1 cellular context compared by ENCODE assay signal in the genomic region with DNA sequence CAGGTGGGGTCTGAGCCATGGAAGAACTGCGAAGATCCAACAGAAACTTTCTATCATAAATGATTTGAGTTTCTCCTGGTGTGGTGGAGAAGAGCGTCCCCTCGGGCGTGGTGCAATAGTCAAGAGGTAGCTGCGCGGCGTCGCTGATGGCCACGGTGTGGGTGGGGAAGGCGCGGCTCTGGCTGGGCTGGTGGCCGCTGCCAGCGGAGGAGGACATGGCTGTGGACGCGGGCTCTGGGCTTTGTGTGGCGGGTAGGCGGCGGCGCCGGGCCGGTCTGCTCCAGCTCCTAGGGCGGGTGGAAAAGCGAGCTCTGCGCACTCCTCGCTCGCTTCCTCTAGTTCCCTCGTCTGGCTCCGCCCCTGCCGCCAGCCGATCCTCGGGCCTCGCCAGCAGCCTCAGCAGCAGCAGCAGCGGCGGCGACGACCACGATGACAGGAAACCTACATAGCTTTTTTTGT.
TF ChIP-seq lines count a peak whose summit lies in the region.

No MANE protein-coding gene starts in this region.

TF ChIP-seq in HepG2, 621 proteins besides CTCF, POLR2A, EP300 and RAD21 (continued from another document):
- TF ChIP-seq MTF2 (CRISPR knock-in tag; IDR thresholded peaks at IDR 0.05; ENCODE audit: borderline replicate concordance) (no peak), IRX3 (CRISPR knock-in tag; IDR thresholded peaks at IDR 0.05; ENCODE audit: borderline replicate concordance, low read depth) (no peak), JUND (CRISPR knock-in tag; IDR thresholded peaks at IDR 0.05) (no peak), YY1 (IDR thresholded peaks at IDR 0.05; ENCODE audit: insufficient read depth, insufficient replicate concordance, low read depth, low read length) (peak; percentile 17), SMAD3 (CRISPR knock-in tag; IDR thresholded peaks at IDR 0.05) (no peak), KLF9 (CRISPR knock-in tag; IDR thresholded peaks at IDR 0.05; ENCODE audit: low read depth) (no peak), ZFP90 (CRISPR knock-in tag; IDR thresholded peaks at IDR 0.05; ENCODE audit: borderline replicate concordance) (no peak), KDM6A (CRISPR knock-in tag; IDR thresholded peaks at IDR 0.05; ENCODE audit: low read depth) (no peak), ZNF451 (CRISPR knock-in tag; IDR thresholded peaks at IDR 0.05) (no peak), NR2F1 (CRISPR knock-in tag; IDR thresholded peaks at IDR 0.05) (no peak), HNRNPH1 (optimal IDR thresholded peaks at IDR 0.05; ENCODE audit: low read depth, low read length) (no peak), ZNF232 (CRISPR knock-in tag; IDR thresholded peaks at IDR 0.05; ENCODE audit: borderline replicate concordance) (no peak), TEAD3 (CRISPR knock-in tag; optimal IDR thresholded peaks at IDR 0.05; ENCODE audit: borderline replicate concordance) (peak; percentile 11), ARID2 (CRISPR knock-in tag; IDR thresholded peaks at IDR 0.05; ENCODE audit: borderline replicate concordance) (no peak), ATF1 (CRISPR knock-in tag; IDR thresholded peaks at IDR 0.05) (no peak), TFDP1 (CRISPR knock-in tag; IDR thresholded peaks at IDR 0.05; ENCODE audit: borderline replicate concordance) (peak; percentile 50; the same call in 1 of the 2 replicates), ZNF362 (CRISPR knock-in tag; IDR thresholded peaks at IDR 0.05; ENCODE audit: borderline replicate concordance) (no peak), MLX (CRISPR knock-in tag; IDR thresholded peaks at IDR 0.05) (no peak), ZNF724P (CRISPR knock-in tag; IDR thresholded peaks at IDR 0.05; ENCODE audit: borderline replicate concordance) (no peak), ZMAT3 (CRISPR knock-in tag; conservative IDR thresholded peaks at IDR 0.05) (no peak), SMARCE1 (IDR thresholded peaks at IDR 0.05; ENCODE audit: borderline replicate concordance) (no peak), CCDC6 (CRISPR knock-in tag; IDR thresholded peaks at IDR 0.05) (no peak), FOXK2 (IDR thresholded peaks at IDR 0.05) (no peak), ZNF576 (CRISPR knock-in tag; IDR thresholded peaks at IDR 0.05) (no peak), CREB1 (IDR thresholded peaks at IDR 0.05) (no peak), CREB1 (CRISPR knock-in tag; IDR thresholded peaks at IDR 0.05) (no peak), ZNF557 (CRISPR knock-in tag; IDR thresholded peaks at IDR 0.05) (no peak), SNAPC2 (CRISPR knock-in tag; IDR thresholded peaks at IDR 0.05) (no peak), JUN (CRISPR knock-in tag; IDR thresholded peaks at IDR 0.05) (no peak), ZNF317 (CRISPR knock-in tag; IDR thresholded peaks at IDR 0.05) (no peak), KLF12 (CRISPR knock-in tag; IDR thresholded peaks at IDR 0.05; ENCODE audit: borderline replicate concordance) (no peak), CSRNP1 (CRISPR knock-in tag; IDR thresholded peaks at IDR 0.05) (0 out of 2 replicates have a peak, but pooled peaks have one; percentile 33), ZNF30 (CRISPR knock-in tag; IDR thresholded peaks at IDR 0.05) (no peak), KLF13 (CRISPR knock-in tag; IDR thresholded peaks at IDR 0.05) (no peak)
- TF ChIP-seq, protein P1, sequence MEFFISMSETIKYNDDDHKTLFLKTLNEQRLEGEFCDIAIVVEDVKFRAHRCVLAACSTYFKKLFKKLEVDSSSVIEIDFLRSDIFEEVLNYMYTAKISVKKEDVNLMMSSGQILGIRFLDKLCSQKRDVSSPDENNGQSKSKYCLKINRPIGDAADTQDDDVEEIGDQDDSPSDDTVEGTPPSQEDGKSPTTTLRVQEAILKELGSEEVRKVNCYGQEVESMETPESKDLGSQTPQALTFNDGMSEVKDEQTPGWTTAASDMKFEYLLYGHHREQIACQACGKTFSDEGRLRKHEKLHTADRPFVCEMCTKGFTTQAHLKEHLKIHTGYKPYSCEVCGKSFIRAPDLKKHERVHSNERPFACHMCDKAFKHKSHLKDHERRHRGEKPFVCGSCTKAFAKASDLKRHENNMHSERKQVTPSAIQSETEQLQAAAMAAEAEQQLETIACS (CRISPR knock-in tag; IDR thresholded peaks at IDR 0.05): no peak
- TF ChIP-seq, protein P2, sequence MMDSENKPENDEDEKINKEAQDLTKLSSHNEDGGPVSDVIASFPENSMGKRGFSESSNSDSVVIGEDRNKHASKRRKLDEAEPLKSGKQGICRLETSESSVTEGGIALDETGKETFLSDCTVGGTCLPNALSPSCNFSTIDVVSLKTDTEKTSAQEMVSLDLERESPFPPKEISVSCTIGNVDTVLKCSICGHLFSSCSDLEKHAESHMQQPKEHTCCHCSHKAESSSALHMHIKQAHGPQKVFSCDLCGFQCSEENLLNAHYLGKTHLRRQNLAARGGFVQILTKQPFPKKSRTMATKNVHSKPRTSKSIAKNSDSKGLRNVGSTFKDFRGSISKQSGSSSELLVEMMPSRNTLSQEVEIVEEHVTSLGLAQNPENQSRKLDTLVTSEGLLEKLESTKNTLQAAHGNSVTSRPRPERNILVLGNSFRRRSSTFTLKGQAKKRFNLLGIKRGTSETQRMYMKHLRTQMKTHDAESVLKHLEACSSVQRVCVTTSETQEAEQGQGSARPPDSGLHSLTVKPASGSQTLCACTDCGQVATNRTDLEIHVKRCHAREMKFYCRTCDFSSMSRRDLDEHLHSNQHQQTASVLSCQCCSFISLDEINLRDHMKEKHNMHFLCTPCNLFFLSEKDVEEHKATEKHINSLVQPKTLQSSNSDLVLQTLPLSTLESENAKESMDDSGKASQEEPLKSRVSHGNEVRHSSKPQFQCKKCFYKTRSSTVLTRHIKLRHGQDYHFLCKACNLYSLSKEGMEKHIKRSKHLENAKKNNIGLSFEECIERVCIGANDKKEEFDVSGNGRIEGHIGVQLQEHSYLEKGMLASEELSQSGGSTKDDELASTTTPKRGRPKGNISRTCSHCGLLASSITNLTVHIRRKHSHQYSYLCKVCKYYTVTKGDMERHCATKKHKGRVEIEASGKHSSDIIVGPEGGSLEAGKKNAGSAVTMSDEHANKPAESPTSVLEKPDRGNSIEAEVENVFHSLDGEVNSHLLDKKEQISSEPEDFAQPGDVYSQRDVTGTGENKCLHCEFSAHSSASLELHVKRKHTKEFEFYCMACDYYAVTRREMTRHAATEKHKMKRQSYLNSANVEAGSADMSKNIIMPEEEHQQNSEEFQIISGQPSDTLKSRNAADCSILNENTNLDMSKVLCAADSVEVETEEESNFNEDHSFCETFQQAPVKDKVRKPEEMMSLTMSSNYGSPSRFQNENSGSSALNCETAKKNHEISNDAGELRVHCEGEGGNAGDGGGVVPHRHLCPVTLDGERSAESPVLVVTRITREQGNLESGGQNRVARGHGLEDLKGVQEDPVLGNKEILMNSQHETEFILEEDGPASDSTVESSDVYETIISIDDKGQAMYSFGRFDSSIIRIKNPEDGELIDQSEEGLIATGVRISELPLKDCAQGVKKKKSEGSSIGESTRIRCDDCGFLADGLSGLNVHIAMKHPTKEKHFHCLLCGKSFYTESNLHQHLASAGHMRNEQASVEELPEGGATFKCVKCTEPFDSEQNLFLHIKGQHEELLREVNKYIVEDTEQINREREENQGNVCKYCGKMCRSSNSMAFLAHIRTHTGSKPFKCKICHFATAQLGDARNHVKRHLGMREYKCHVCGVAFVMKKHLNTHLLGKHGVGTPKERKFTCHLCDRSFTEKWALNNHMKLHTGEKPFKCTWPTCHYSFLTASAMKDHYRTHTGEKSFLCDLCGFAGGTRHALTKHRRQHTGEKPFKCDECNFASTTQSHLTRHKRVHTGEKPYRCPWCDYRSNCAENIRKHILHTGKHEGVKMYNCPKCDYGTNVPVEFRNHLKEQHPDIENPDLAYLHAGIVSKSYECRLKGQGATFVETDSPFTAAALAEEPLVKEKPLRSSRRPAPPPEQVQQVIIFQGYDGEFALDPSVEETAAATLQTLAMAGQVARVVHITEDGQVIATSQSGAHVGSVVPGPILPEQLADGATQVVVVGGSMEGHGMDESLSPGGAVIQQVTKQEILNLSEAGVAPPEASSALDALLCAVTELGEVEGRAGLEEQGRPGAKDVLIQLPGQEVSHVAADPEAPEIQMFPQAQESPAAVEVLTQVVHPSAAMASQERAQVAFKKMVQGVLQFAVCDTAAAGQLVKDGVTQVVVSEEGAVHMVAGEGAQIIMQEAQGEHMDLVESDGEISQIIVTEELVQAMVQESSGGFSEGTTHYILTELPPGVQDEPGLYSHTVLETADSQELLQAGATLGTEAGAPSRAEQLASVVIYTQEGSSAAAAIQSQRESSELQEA (CRISPR knock-in tag; IDR thresholded peaks at IDR 0.05; ENCODE audit: not compliant biosample characterization): peak; percentile 57
- TF ChIP-seq, protein P3, sequence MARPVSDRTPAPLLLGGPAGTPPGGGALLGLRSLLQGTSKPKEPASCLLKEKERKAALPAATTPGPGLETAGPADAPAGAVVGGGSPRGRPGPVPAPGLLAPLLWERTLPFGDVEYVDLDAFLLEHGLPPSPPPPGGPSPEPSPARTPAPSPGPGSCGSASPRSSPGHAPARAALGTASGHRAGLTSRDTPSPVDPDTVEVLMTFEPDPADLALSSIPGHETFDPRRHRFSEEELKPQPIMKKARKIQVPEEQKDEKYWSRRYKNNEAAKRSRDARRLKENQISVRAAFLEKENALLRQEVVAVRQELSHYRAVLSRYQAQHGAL (CRISPR knock-in tag; IDR thresholded peaks at IDR 0.05; ENCODE audit: not compliant biosample characterization): no peak
- TF ChIP-seq, protein P4, sequence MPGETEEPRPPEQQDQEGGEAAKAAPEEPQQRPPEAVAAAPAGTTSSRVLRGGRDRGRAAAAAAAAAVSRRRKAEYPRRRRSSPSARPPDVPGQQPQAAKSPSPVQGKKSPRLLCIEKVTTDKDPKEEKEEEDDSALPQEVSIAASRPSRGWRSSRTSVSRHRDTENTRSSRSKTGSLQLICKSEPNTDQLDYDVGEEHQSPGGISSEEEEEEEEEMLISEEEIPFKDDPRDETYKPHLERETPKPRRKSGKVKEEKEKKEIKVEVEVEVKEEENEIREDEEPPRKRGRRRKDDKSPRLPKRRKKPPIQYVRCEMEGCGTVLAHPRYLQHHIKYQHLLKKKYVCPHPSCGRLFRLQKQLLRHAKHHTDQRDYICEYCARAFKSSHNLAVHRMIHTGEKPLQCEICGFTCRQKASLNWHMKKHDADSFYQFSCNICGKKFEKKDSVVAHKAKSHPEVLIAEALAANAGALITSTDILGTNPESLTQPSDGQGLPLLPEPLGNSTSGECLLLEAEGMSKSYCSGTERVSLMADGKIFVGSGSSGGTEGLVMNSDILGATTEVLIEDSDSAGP (CRISPR knock-in tag; IDR thresholded peaks at IDR 0.05; ENCODE audit: borderline replicate concordance): peak; percentile 32; the same call in 1 of the 2 replicates
- TF ChIP-seq, protein P5, sequence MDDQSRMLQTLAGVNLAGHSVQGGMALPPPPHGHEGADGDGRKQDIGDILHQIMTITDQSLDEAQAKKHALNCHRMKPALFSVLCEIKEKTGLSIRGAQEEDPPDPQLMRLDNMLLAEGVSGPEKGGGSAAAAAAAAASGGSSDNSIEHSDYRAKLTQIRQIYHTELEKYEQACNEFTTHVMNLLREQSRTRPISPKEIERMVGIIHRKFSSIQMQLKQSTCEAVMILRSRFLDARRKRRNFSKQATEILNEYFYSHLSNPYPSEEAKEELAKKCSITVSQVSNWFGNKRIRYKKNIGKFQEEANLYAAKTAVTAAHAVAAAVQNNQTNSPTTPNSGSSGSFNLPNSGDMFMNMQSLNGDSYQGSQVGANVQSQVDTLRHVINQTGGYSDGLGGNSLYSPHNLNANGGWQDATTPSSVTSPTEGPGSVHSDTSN (CRISPR knock-in tag; IDR thresholded peaks at IDR 0.05; ENCODE audit: borderline replicate concordance): no peak
